Comparison of ENCODE assay signal across 1 cellular context in genomic region chr10:60414877-60415585, GRCh38.
TF ChIP-seq lines count a peak whose summit lies in the region.

No MANE protein-coding gene starts in this region.

TF ChIP-seq in H1, 55 proteins besides CTCF, POLR2A, EP300 and RAD21 (continued from another document):
- TF ChIP-seq TEAD4 (IDR thresholded peaks at IDR 0.05; ENCODE audit: low read depth, low read length), result 0 out of 2 replicates have a peak, but pooled peaks have one; percentile 40
TF ChIP-seq in H1: peak in this region for 1.
